ENCODE assay signal across 9 cellular contexts in genomic region chrX:72297953-72298730, GRCh38. TPM values are rescaled to one million over a fixed set of nuclear protein-coding genes. Genes with fewer than 3 reads are reported as not detected.
DNase-seq lines count a peak whose midpoint lies in the region; FAIRE-seq and TF ChIP-seq lines count a peak whose summit lies in the region.
"Had no signal": no experiment of that assay in that cellular context is flagged by ENCODE, and none has a peak within 500 bp of the region (broad histone marks: within the 10 kb centered on the region; RNA-seq: fewer than 3 reads in every experiment).

No MANE protein-coding gene starts in this region.

- H3K27me3 ChIP-seq in small intestine (ENCODE audit: control insufficient read depth in 2 of 2, insufficient read depth in 2 of 2, low read length in 2 of 2) = peaks cover 0 to 2% of the 10 kb centered on the region in 2 donors

- WGBS in small intestine, 3 donors = 31 to 42% (median 40%) methylated on average over 4 of the region's 4 CpGs

- H3K4me1 ChIP-seq in small intestine (ENCODE audit: control insufficient read depth in 2 of 2, insufficient read depth in 1 of 2, low read depth in 1 of 2, low read length in 1 of 2) = no peaks in the 10 kb centered on the region

- no peak for FAIRE-seq in small intestine (lab: Jason Lieb, UNC)

- TF ChIP-seq CTCF in glutamatergic neuron (IDR thresholded peaks at IDR 0.05; ENCODE audit: partially characterized antibody, unreplicated experiment) = no peak

- no peak overlapping the region for H3K4me3 ChIP-seq in small intestine (ENCODE audit: low read depth in 1 of 2, low read length in 2 of 2)

- H3K9me3 ChIP-seq in small intestine (ENCODE audit: control insufficient read depth, low read depth) = no peaks in the 10 kb centered on the region

- CTCF ChIA-PET in activated naive CD4-positive, alpha-beta T cell treated with anti-CD3 and anti-CD28 coated beads, Interleukin-2, amount 10 ng/mL, durations not matched to agents 7 days and 5 days (lab: Charles Lee) = interaction anchor here (0.7 kb wide), 1 partner anchor 274 kb away, joined by 4 read pairs; the partner anchor contains the start of gene HDAC8

- H3K36me3 Mint-ChIP-seq in activated naive CD4-positive, alpha-beta T cell treated with anti-CD3 and anti-CD28 coated beads, Interleukin-2, amount 10 ng/mL, durations not matched to agents 7 days and 5 days = no peaks in the 10 kb centered on the region
- peaks cover 5% of the 10 kb centered on the region for H3K36me3 Mint-ChIP-seq in glutamatergic neuron (ENCODE audit: unreplicated experiment)
- H3K36me3 Mint-ChIP-seq: activated naive CD4-positive, alpha-beta T cell treated with anti-CD3 and anti-CD28 coated beads, Interleukin-2, amount 50 U/mL, for 72 hours had no signal

- no peak overlapping the region for H3K27ac ChIP-seq in small intestine (ENCODE audit: low read depth in 1 of 2, low read length in 1 of 2)

- DNase-seq in activated naive CD4-positive, alpha-beta T cell treated with anti-CD3 and anti-CD28 coated beads, Interleukin-2, amount 10 ng/mL, durations not matched to agents 7 days and 5 days = peak; percentile 26
- DNase-seq in activated naive CD4-positive, alpha-beta T cell treated with anti-CD3 and anti-CD28 coated beads, Interleukin-2, amount 50 U/mL, for 16 hours = no peak
- DNase-seq in Kasumi-1 (lab: John Stamatoyannopoulos, UW) (peak; percentile 4 to 38), cerebellar cortex (ENCODE audit: low spot score) (peak; percentile 15), small intestine (peak; percentile 42), NCI-H1417 treated with DMSO at 0.1 percent for 48 hours (lab: John Stamatoyannopoulos, UW) (no peak), GM19238 (ENCODE audit: insufficient read length, low spot score) (no peak), glutamatergic neuron (no peak)

- no peaks in the 10 kb centered on the region for H3K9me3 Mint-ChIP-seq in activated naive CD4-positive, alpha-beta T cell treated with anti-CD3 and anti-CD28 coated beads, Interleukin-2, amount 10 ng/mL, durations not matched to agents 7 days and 5 days
- peaks cover 1% of the 10 kb centered on the region for H3K9me3 Mint-ChIP-seq in glutamatergic neuron (ENCODE audit: unreplicated experiment)
- H3K9me3 Mint-ChIP-seq: activated naive CD4-positive, alpha-beta T cell treated with anti-CD3 and anti-CD28 coated beads, Interleukin-2, amount 50 U/mL, for 72 hours had no signal

- no peak overlapping the region for H3K27ac Mint-ChIP-seq in activated naive CD4-positive, alpha-beta T cell treated with anti-CD3 and anti-CD28 coated beads, Interleukin-2, amount 10 ng/mL, durations not matched to agents 7 days and 5 days
- no peak overlapping the region for H3K27ac Mint-ChIP-seq in glutamatergic neuron (ENCODE audit: unreplicated experiment)
- H3K27ac Mint-ChIP-seq: activated naive CD4-positive, alpha-beta T cell treated with anti-CD3 and anti-CD28 coated beads, Interleukin-2, amount 50 U/mL, for 72 hours had no signal

- H3K4me3 Mint-ChIP-seq in activated naive CD4-positive, alpha-beta T cell treated with anti-CD3 and anti-CD28 coated beads, Interleukin-2, amount 10 ng/mL, durations not matched to agents 7 days and 5 days = no peak overlapping the region
- no peak overlapping the region for H3K4me3 Mint-ChIP-seq in glutamatergic neuron (ENCODE audit: unreplicated experiment)

- H3K4me1 Mint-ChIP-seq in activated naive CD4-positive, alpha-beta T cell treated with anti-CD3 and anti-CD28 coated beads, Interleukin-2, amount 10 ng/mL, durations not matched to agents 7 days and 5 days = no peaks in the 10 kb centered on the region
- peaks cover 2% of the 10 kb centered on the region for H3K4me1 Mint-ChIP-seq in glutamatergic neuron (ENCODE audit: low read depth, unreplicated experiment)

- H3K27me3 Mint-ChIP-seq in activated naive CD4-positive, alpha-beta T cell treated with anti-CD3 and anti-CD28 coated beads, Interleukin-2, amount 10 ng/mL, durations not matched to agents 7 days and 5 days = peaks cover 66% of the 10 kb centered on the region
- peaks cover 2% of the 10 kb centered on the region for H3K27me3 Mint-ChIP-seq in glutamatergic neuron (ENCODE audit: unreplicated experiment)

- no peaks in the 10 kb centered on the region for H3K36me3 ChIP-seq in small intestine (ENCODE audit: control insufficient read depth in 2 of 2, insufficient read depth in 2 of 2, low read length in 2 of 2)

RNA-seq across cellular contexts. Expression of gene CITED1, which starts 7.6 kb away (rescaled TPM):
- polyA plus RNA-seq in small intestine = 1 to 10 TPM in 2 of 3 donors, not detected in 1; 1.3 to 2.0 TPM
- total RNA-seq in glutamatergic neuron (ENCODE audit: unreplicated experiment) = 42.7 TPM

RNA-seq across cellular contexts. Expression of gene RPS4X, which starts 21.1 kb away (rescaled TPM):
- 1,000 to 10,000 TPM in 2 of 3 donors, 100 to 1,000 TPM in 1; 548 to 1,411 (median 1,229) TPM for polyA plus RNA-seq in small intestine
- total RNA-seq in glutamatergic neuron (ENCODE audit: unreplicated experiment) = 502 TPM

RNA-seq across cellular contexts. Expression of gene ERCC6L, which starts 59.3 kb away (rescaled TPM):
- 1 to 10 TPM in 1 of 3 donors, under 1 TPM in 1, not detected in 1; 0.27 to 1.6 TPM for polyA plus RNA-seq in small intestine
- total RNA-seq in glutamatergic neuron (ENCODE audit: unreplicated experiment) = 1.2 TPM

Comparison
In these comparisons a context has a peak if more than half of its experiments do, and no peak if none do; other contexts are left out.
1. DNase-seq: peak in activated naive CD4-positive, alpha-beta T cell treated with anti-CD3 and anti-CD28 coated beads, Interleukin-2, amount 10 ng/mL, durations not matched to agents 7 days and 5 days (single experiment), Kasumi-1 (2 of 2), cerebellar cortex (single experiment) and small intestine (single experiment); none in activated naive CD4-positive, alpha-beta T cell treated with anti-CD3 and anti-CD28 coated beads, Interleukin-2, amount 50 U/mL, for 16 hours (single experiment), NCI-H1417 treated with DMSO at 0.1 percent for 48 hours (single experiment), GM19238 (single experiment) and glutamatergic neuron (single experiment).